Comparison of ENCODE assay signal across 20 cellular contexts in the genomic region with DNA sequence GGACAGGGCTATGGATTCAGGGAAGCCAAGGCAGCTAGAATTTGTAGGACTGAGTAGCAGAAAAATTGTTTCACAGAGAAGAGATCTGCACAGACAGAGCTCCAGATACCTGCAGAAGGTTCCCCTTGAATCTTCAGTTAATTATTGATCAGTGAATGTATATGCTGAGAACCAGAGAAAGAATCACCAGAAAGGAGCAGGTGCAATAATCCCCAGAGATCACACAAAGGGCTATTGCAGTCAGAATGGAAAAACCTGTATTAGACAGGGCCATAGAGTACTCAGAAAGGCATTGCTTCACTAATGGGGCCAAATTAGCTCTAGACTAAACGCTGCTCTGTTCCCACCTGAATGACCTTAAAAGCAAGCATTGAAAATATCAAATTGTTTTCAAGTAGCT. TPM values are rescaled to one million over a fixed set of nuclear protein-coding genes. Genes with fewer than 3 reads are reported as not detected.
A peak's percentile ranks its signal among the peaks of the same experiment; 100 is the strongest.
DNase-seq lines count a peak whose midpoint lies in the region; ATAC-seq and TF ChIP-seq lines count a peak whose summit lies in the region.
"Had no signal": no experiment of that assay in that cellular context is flagged by ENCODE, and none has a peak within 500 bp of the region (broad histone marks: within the 10 kb centered on the region; RNA-seq: fewer than 3 reads in every experiment).

No MANE protein-coding gene starts in this region.

- no peak overlapping the region for H3K27ac ChIP-seq in neural progenitor cell
- H3K27ac ChIP-seq: breast epithelium, dorsolateral prefrontal cortex, left ventricle myocardium inferior, parathyroid adenoma, thyroid gland had no signal

- H3K27ac Mint-ChIP-seq in neural progenitor cell: no peak overlapping the region
- H3K27ac Mint-ChIP-seq: activated CD4-positive, alpha-beta memory T cell treated with anti-CD3 and anti-CD28 coated beads, Interleukin-2, amount 10 ng/mL, durations not matched to agents 7 days and 5 days; activated T-cell treated with anti-CD3 and anti-CD28 coated beads, Interleukin-2, amount 50 U/mL, for 72 hours had no signal

- H2AFZ ChIP-seq in neural progenitor cell (replicated peaks): no peak overlapping the region
- H2AFZ ChIP-seq: parathyroid adenoma had no signal

- H3K4me3 Mint-ChIP-seq in neural progenitor cell: no peak overlapping the region
- H3K4me3 Mint-ChIP-seq: activated CD4-positive, alpha-beta memory T cell treated with anti-CD3 and anti-CD28 coated beads, Interleukin-2, amount 10 ng/mL, durations not matched to agents 7 days and 5 days; activated T-cell treated with anti-CD3 and anti-CD28 coated beads, Interleukin-2, amount 50 U/mL, for 72 hours had no signal

- no peaks in the 10 kb centered on the region for H3K79me2 ChIP-seq in neural progenitor cell (ENCODE audit: low read depth)
- H3K79me2 ChIP-seq: parathyroid adenoma had no signal

- no peaks in the 10 kb centered on the region for H3K27me3 ChIP-seq in neural progenitor cell
- H3K27me3 ChIP-seq: breast epithelium, dorsolateral prefrontal cortex, thyroid gland had no signal

- no peak for TF ChIP-seq CTCF in neural progenitor cell (IDR thresholded peaks at IDR 0.05)

- H3K36me3 Mint-ChIP-seq in neural progenitor cell: no peaks in the 10 kb centered on the region

- no peaks in the 10 kb centered on the region for H4K20me1 ChIP-seq in neural progenitor cell (ENCODE audit: low read depth)

- no peaks in the 10 kb centered on the region for H3K36me3 ChIP-seq in neural progenitor cell
- H3K36me3 ChIP-seq: breast epithelium, left ventricle myocardium inferior, thyroid gland had no signal

- H3K4me2 ChIP-seq in neural progenitor cell: no peak overlapping the region

- H3F3A ChIP-seq in neural progenitor cell (ENCODE audit: low read depth): no peaks in the 10 kb centered on the region

- H3K27me3 Mint-ChIP-seq in neural progenitor cell (ENCODE audit: insufficient read depth, low read depth): peaks cover 2% of the 10 kb centered on the region

- no peak for DNase-seq in epidermal melanocyte (ENCODE audit: insufficient read length, low spot score)
- no peak for DNase-seq in neural progenitor cell (ENCODE audit: low spot score)
- DNase-seq in NCI-H2081 treated with DMSO at 0.1 percent for 48 hours (lab: John Stamatoyannopoulos, UW): no peak
- DNase-seq: activated CD4-positive, alpha-beta memory T cell treated with anti-CD3 and anti-CD28 coated beads, Interleukin-2, amount 10 ng/mL, durations not matched to agents 7 days and 5 days; activated T-cell treated with anti-CD3 and anti-CD28 coated beads, Interleukin-2, amount 50 U/mL, for 72 hours; Caco-2; dorsolateral prefrontal cortex; HCEC 1CT; left ventricle myocardium inferior; MM.1S; NCI-H2171; NCI-H82; thyroid gland had no signal

- no peaks in the 10 kb centered on the region for H3K4me1 ChIP-seq in neural progenitor cell
- H3K4me1 ChIP-seq: breast epithelium, Caco-2, left ventricle myocardium inferior, parathyroid adenoma, thyroid gland had no signal

- no peaks in the 10 kb centered on the region for H3K9me3 ChIP-seq in neural progenitor cell (ENCODE audit: low read depth)
- H3K9me3 ChIP-seq: breast epithelium, Caco-2, thyroid gland had no signal

- H3K4me3 ChIP-seq in neural progenitor cell: no peak overlapping the region
- H3K4me3 ChIP-seq: breast epithelium, dorsolateral prefrontal cortex, left ventricle myocardium inferior, thyroid gland had no signal

- ATAC-seq in GM18873 (IDR thresholded peaks at IDR 0.05; ENCODE audit: low FRiP score, unreplicated experiment): peak; percentile 98
- ATAC-seq in GM21447 (IDR thresholded peaks at IDR 0.05; ENCODE audit: unreplicated experiment): peak; percentile 93
- peak; percentile 85 for ATAC-seq in HG03064 (IDR thresholded peaks at IDR 0.05; ENCODE audit: low read depth, unreplicated experiment)
- peak; percentile 58 for ATAC-seq in HG03520 (IDR thresholded peaks at IDR 0.05; ENCODE audit: unreplicated experiment)
- no peak for ATAC-seq in GM21515 (IDR thresholded peaks at IDR 0.05; ENCODE audit: unreplicated experiment)
- ATAC-seq: activated T-cell treated with anti-CD3 and anti-CD28 coated beads, Interleukin-2, amount 50 U/mL, for 72 hours had no signal

- no peak overlapping the region for H3K9ac ChIP-seq in neural progenitor cell
- H3K9ac ChIP-seq: parathyroid adenoma had no signal

- H3K4me1 Mint-ChIP-seq in neural progenitor cell: no peaks in the 10 kb centered on the region
- H3K4me1 Mint-ChIP-seq: activated CD4-positive, alpha-beta memory T cell treated with anti-CD3 and anti-CD28 coated beads, Interleukin-2, amount 10 ng/mL, durations not matched to agents 7 days and 5 days had no signal

- peaks cover 3% of the 10 kb centered on the region for H3K9me3 Mint-ChIP-seq in neural progenitor cell
- H3K9me3 Mint-ChIP-seq: activated CD4-positive, alpha-beta memory T cell treated with anti-CD3 and anti-CD28 coated beads, Interleukin-2, amount 10 ng/mL, durations not matched to agents 7 days and 5 days; activated T-cell treated with anti-CD3 and anti-CD28 coated beads, Interleukin-2, amount 50 U/mL, for 72 hours had no signal

RNA-seq across cellular contexts. Expression of gene SMAD1, which starts 35.5 kb away (rescaled TPM):
- 31.6 and 44.3 TPM in 2 replicates for total RNA-seq in neural progenitor cell (ENCODE audit: low replicate concordance)
